ENCODE assay signal across 3 cellular contexts in the genomic region with DNA sequence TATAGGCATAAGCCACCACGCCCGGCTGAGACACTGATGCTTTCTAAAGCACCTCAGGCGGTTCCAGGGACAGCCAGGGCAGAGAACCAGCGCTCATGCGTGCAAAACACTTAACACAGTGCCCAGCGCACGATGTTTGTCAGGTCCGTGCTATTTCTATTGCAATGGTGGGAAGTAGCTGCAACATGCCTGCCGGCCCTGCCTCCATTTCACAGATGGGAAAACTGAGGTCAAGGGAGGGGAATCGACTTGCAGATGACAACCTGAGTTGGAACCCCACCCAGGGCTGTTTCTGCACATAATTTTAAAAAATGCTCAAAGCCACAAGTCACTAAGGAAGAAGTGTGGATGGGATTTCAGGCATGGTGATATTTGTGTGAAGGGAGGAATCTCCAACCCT.
TF ChIP-seq lines count a peak whose summit lies in the region.

No MANE protein-coding gene starts in this region.

TF ChIP-seq in HepG2, 621 proteins besides CTCF, POLR2A, EP300 and RAD21 (continues in another document):
- TF ChIP-seq SMAD1 (CRISPR knock-in tag; IDR thresholded peaks at IDR 0.05; ENCODE audit: borderline replicate concordance, low read depth) = 0 out of 2 replicates have a peak, but pooled peaks have one; percentile 6
- no peak for TF ChIP-seq HDAC1 (CRISPR knock-in tag; IDR thresholded peaks at IDR 0.05)
- 0 out of 2 replicates have a peak, but pooled peaks have one; percentile 7 for TF ChIP-seq MAFG (CRISPR knock-in tag; IDR thresholded peaks at IDR 0.05)
- TF ChIP-seq ZNF547 (CRISPR knock-in tag; IDR thresholded peaks at IDR 0.05) = peak; percentile 41; the same call in 1 of the 2 replicates
- TF ChIP-seq, protein P1, sequence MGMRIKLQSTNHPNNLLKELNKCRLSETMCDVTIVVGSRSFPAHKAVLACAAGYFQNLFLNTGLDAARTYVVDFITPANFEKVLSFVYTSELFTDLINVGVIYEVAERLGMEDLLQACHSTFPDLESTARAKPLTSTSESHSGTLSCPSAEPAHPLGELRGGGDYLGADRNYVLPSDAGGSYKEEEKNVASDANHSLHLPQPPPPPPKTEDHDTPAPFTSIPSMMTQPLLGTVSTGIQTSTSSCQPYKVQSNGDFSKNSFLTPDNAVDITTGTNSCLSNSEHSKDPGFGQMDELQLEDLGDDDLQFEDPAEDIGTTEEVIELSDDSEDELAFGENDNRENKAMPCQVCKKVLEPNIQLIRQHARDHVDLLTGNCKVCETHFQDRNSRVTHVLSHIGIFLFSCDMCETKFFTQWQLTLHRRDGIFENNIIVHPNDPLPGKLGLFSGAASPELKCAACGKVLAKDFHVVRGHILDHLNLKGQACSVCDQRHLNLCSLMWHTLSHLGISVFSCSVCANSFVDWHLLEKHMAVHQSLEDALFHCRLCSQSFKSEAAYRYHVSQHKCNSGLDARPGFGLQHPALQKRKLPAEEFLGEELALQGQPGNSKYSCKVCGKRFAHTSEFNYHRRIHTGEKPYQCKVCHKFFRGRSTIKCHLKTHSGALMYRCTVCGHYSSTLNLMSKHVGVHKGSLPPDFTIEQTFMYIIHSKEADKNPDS (CRISPR knock-in tag; IDR thresholded peaks at IDR 0.05) = 0 out of 2 replicates have a peak, but pooled peaks have one; percentile 6
- TF ChIP-seq, protein P2, sequence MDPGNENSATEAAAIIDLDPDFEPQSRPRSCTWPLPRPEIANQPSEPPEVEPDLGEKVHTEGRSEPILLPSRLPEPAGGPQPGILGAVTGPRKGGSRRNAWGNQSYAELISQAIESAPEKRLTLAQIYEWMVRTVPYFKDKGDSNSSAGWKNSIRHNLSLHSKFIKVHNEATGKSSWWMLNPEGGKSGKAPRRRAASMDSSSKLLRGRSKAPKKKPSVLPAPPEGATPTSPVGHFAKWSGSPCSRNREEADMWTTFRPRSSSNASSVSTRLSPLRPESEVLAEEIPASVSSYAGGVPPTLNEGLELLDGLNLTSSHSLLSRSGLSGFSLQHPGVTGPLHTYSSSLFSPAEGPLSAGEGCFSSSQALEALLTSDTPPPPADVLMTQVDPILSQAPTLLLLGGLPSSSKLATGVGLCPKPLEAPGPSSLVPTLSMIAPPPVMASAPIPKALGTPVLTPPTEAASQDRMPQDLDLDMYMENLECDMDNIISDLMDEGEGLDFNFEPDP (CRISPR knock-in tag; conservative IDR thresholded peaks at IDR 0.05) = 0 out of 2 replicates have a peak, but pooled peaks have one; percentile 26
- 0 out of 2 replicates have a peak, but pooled peaks have one; percentile 3 for TF ChIP-seq HOXA9 (CRISPR knock-in tag; IDR thresholded peaks at IDR 0.05; ENCODE audit: borderline replicate concordance)
- no peak for TF ChIP-seq ZNF160 (CRISPR knock-in tag; IDR thresholded peaks at IDR 0.05)
- TF ChIP-seq, protein P3, sequence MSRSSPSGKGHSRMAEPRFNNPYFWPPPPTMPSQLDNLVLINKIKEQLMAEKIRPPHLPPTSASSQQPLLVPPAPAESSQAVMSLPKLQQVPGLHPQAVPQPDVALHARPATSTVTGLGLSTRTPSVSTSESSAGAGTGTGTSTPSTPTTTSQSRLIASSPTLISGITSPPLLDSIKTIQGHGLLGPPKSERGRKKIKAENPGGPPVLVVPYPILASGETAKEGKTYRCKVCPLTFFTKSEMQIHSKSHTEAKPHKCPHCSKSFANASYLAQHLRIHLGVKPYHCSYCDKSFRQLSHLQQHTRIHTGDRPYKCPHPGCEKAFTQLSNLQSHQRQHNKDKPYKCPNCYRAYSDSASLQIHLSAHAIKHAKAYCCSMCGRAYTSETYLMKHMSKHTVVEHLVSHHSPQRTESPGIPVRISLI (CRISPR knock-in tag; IDR thresholded peaks at IDR 0.05; ENCODE audit: borderline replicate concordance) = no peak
- TF ChIP-seq ZNF777 (CRISPR knock-in tag; IDR thresholded peaks at IDR 0.05) = no peak
- peak; percentile 92 for TF ChIP-seq ZNF629 (CRISPR knock-in tag; conservative IDR thresholded peaks at IDR 0.05)
- 0 out of 2 replicates have a peak, but pooled peaks have one; percentile 72 for TF ChIP-seq ZNF501 (CRISPR knock-in tag; IDR thresholded peaks at IDR 0.05)
- 0 out of 2 replicates have a peak, but pooled peaks have one; percentile 12 for TF ChIP-seq NRL (CRISPR knock-in tag; IDR thresholded peaks at IDR 0.05; ENCODE audit: borderline replicate concordance)
- TF ChIP-seq, protein P4, sequence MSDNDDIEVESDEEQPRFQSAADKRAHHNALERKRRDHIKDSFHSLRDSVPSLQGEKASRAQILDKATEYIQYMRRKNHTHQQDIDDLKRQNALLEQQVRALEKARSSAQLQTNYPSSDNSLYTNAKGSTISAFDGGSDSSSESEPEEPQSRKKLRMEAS (IDR thresholded peaks at IDR 0.05) = 0 out of 2 replicates have a peak, but pooled peaks have one; percentile 3

TF ChIP-seq in K562, 482 proteins besides CTCF, POLR2A, EP300 and RAD21:
- peak; percentile 74 for TF ChIP-seq RBM25 (IDR thresholded peaks at IDR 0.05; ENCODE audit: low read depth, low read length, severe bottlenecking)
- TF ChIP-seq ADNP (tag; IDR thresholded peaks at IDR 0.05) = 0 out of 2 replicates have a peak, but pooled peaks have one; percentile 24
- no peak for TF ChIP-seq HEY1 (CRISPR knock-in tag; IDR thresholded peaks at IDR 0.05; ENCODE audit: borderline replicate concordance)
- TF ChIP-seq ZNF644 (tag; IDR thresholded peaks at IDR 0.05; ENCODE audit: low read depth) = no peak
- TF ChIP-seq FOSL1 (tag; conservative IDR thresholded peaks at IDR 0.05) = no peak
- TF ChIP-seq BCOR (IDR thresholded peaks at IDR 0.05) = peak; percentile 82
- no peak for TF ChIP-seq CREM (IDR thresholded peaks at IDR 0.05; ENCODE audit: low read depth)
- peak in 1 of 2 experiments; percentile 45; a peak in 1 of 4 replicates for TF ChIP-seq KDM1A (IDR thresholded peaks at IDR 0.05)
- TF ChIP-seq SMARCA5 (IDR thresholded peaks at IDR 0.05) = 0 out of 2 replicates have a peak, but pooled peaks have one; percentile 51
- no peak for TF ChIP-seq MYNN (IDR thresholded peaks at IDR 0.05)
- TF ChIP-seq MYNN (CRISPR knock-in tag; IDR thresholded peaks at IDR 0.05) = no peak
- TF ChIP-seq HDAC2 (IDR thresholded peaks at IDR 0.05) = 0 out of 2 replicates have a peak, but pooled peaks have one; percentile 19

TF ChIP-seq in neural cell, 6 proteins besides CTCF, POLR2A, EP300 and RAD21:
- no peak for TF ChIP-seq TAF1 (IDR thresholded peaks at IDR 0.05; ENCODE audit: low read depth)
- TF ChIP-seq, protein P5, sequence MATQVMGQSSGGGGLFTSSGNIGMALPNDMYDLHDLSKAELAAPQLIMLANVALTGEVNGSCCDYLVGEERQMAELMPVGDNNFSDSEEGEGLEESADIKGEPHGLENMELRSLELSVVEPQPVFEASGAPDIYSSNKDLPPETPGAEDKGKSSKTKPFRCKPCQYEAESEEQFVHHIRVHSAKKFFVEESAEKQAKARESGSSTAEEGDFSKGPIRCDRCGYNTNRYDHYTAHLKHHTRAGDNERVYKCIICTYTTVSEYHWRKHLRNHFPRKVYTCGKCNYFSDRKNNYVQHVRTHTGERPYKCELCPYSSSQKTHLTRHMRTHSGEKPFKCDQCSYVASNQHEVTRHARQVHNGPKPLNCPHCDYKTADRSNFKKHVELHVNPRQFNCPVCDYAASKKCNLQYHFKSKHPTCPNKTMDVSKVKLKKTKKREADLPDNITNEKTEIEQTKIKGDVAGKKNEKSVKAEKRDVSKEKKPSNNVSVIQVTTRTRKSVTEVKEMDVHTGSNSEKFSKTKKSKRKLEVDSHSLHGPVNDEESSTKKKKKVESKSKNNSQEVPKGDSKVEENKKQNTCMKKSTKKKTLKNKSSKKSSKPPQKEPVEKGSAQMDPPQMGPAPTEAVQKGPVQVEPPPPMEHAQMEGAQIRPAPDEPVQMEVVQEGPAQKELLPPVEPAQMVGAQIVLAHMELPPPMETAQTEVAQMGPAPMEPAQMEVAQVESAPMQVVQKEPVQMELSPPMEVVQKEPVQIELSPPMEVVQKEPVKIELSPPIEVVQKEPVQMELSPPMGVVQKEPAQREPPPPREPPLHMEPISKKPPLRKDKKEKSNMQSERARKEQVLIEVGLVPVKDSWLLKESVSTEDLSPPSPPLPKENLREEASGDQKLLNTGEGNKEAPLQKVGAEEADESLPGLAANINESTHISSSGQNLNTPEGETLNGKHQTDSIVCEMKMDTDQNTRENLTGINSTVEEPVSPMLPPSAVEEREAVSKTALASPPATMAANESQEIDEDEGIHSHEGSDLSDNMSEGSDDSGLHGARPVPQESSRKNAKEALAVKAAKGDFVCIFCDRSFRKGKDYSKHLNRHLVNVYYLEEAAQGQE (IDR thresholded peaks at IDR 0.05; ENCODE audit: borderline replicate concordance) = no peak
- TF ChIP-seq POLR2AphosphoS5 (IDR thresholded peaks at IDR 0.05) = no peak
- no peak for TF ChIP-seq EZH2 (IDR thresholded peaks at IDR 0.05; ENCODE audit: borderline replicate concordance, insufficient read depth, low read length, poor library complexity, severe bottlenecking)
- TF ChIP-seq SMC3 (conservative IDR thresholded peaks at IDR 0.05; ENCODE audit: poor library complexity) = no peak
- TF ChIP-seq MXI1 (conservative IDR thresholded peaks at IDR 0.05; ENCODE audit: poor library complexity, severe bottlenecking) = no peak
